In the genomic region with DNA sequence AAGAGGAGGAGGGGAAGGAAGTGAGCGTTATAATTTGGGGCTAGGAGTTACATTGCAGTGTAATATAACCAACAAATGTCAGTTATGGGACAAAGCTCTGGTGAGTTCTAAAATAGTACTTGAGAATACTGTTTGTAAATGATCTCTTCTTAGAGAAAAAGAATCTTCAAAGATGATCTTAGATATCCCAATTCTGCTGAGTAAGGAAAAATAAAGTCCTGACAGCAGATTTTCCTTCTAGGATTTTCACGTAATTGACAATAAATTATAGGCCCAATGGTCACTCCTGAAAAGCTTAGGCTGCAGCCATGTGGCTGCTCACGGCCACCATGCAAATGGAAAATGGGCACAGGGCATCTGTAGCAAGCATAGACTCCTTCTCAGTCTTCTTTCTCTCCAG, we compare ENCODE assay signal across 20 cellular contexts.
DNase-seq lines count a peak whose midpoint lies in the region; ATAC-seq, FAIRE-seq and TF ChIP-seq lines count a peak whose summit lies in the region.
"Had no signal": no experiment of that assay in that cellular context is flagged by ENCODE, and none has a peak within 500 bp of the region (broad histone marks: within the 10 kb centered on the region; RNA-seq: fewer than 3 reads in every experiment).

No MANE protein-coding gene starts in this region.

- no peak overlapping the region for H3K27ac ChIP-seq in A549
- no peak overlapping the region for H3K27ac ChIP-seq in BLaER1 treated with 17β-estradiol and CSF1 and Interleukin-3, amounts not matched to agents 10 nM and 100 nM
- no peak overlapping the region for H3K27ac ChIP-seq in K562 (ENCODE audit: extremely low read depth, low read depth, low read length)
- no peak overlapping the region for H3K27ac ChIP-seq in psoas muscle
- no peak overlapping the region for H3K27ac ChIP-seq in adrenal gland

- H3K79me2 ChIP-seq in K562 (ENCODE audit: control insufficient read depth, insufficient read depth, low read length) = no peaks in the 10 kb centered on the region

- no peaks in the 10 kb centered on the region for H4K20me1 ChIP-seq in BLaER1 treated with 17β-estradiol and CSF1 and Interleukin-3, amounts not matched to agents 10 nM and 100 nM
- no peaks in the 10 kb centered on the region for H4K20me1 ChIP-seq in K562 (replicated peaks; ENCODE audit: control insufficient read depth, insufficient read depth, low read length)

- BruUV-seq in K562 (replicated peaks; lab: Mats Ljungman, UMichigan) = no TSS peak

- no peak for TF ChIP-seq CTCF in A549 (IDR thresholded peaks at IDR 0.05)
- no peak for TF ChIP-seq CTCF in K562 (IDR thresholded peaks at IDR 0.05 in 2 of 3, conservative IDR thresholded peaks at IDR 0.05 in 1 of 3; ENCODE audit: insufficient read depth in 2 of 3, low read depth in 1 of 3, low read length in 3 of 3)
- no peak for TF ChIP-seq CTCF in psoas muscle (IDR thresholded peaks at IDR 0.05)
- TF ChIP-seq CTCF in adrenal gland (IDR thresholded peaks at IDR 0.05) = no peak

- intact Hi-C loops in K562 (cut with micrococcal nuclease) (no loop called here), psoas muscle (cut with DNase I) (no loop called here), adrenal gland (cut with DNase I) (no loop called here)

- H3K27me3 ChIP-seq in BLaER1 treated with 17β-estradiol and CSF1 and Interleukin-3, amounts not matched to agents 10 nM and 100 nM = no peaks in the 10 kb centered on the region
- no peaks in the 10 kb centered on the region; a peak in 1 of 5 replicates for H3K27me3 ChIP-seq in K562 (ENCODE audit: control insufficient read depth in 2 of 2, insufficient read depth in 2 of 2, low read length in 2 of 2)
- H3K27me3 ChIP-seq in psoas muscle (ENCODE audit: insufficient read depth in 3 of 3, low read length in 2 of 3) = no peaks in the 10 kb centered on the region
- no peaks in the 10 kb centered on the region for H3K27me3 ChIP-seq in adrenal gland

- CTCF ChIA-PET in A549 (lab: Yijun Ruan, JAX) = interaction anchor here (0.6 to 1.3 kb wide), 2 partner anchors 12 to 283 kb away, joined by 3 to 4 read pairs; no protein-coding TSS in a partner anchor
- CTCF ChIA-PET in K562 (lab: Yijun Ruan, JAX; ENCODE audit: low intra/inter-chr PET ratio) = no interaction called here

- no peaks in the 10 kb centered on the region for H3K4me1 ChIP-seq in A549
- peaks cover 0 to 26% (median 16%) of the 10 kb centered on the region in 10 experiments; a peak in 14 of 20 replicates for H3K4me1 ChIP-seq in BLaER1 treated with 17β-estradiol and CSF1 and Interleukin-3, amounts not matched to agents 10 nM and 100 nM
- no peaks in the 10 kb centered on the region for H3K4me1 ChIP-seq in K562 (replicated peaks in 1 of 2; ENCODE audit: control insufficient read depth in 2 of 2, insufficient read depth in 2 of 2, low read length in 2 of 2)
- H3K4me1 ChIP-seq in psoas muscle = no peaks in the 10 kb centered on the region
- no peaks in the 10 kb centered on the region for H3K4me1 ChIP-seq in adrenal gland (replicated peaks in 1 of 2)
- H3K4me1 ChIP-seq: HAP-1 had no signal

- FAIRE-seq in A549 (lab: Jason Lieb, UNC) = no peak
- no peak for FAIRE-seq in K562 (lab: Jason Lieb, UNC)
- FAIRE-seq: D721Med, GM12878, GM18507, H54 had no signal

- ATAC-seq in A549 (no peak), K562 (no peak), HG02623 (IDR thresholded peaks at IDR 0.05; ENCODE audit: unreplicated experiment) (no peak), psoas muscle (no peak)
- ATAC-seq: GM12878, GM23338 had no signal

- DNase-seq in A549 (ENCODE audit: low read depth in 1 of 2, low spot score in 1 of 2) = no peak
- DNase-seq in K562 (ENCODE audit: extremely low read depth in 1 of 4, low spot score in 3 of 4) = no peak
- no peak for DNase-seq in psoas muscle
- no peak for DNase-seq in adrenal gland
- DNase-seq: 8988T; CD4-positive, alpha-beta T cell; CD8-positive, alpha-beta memory T cell; DMS 273 treated with DMSO at 0.1 percent for 48 hours; DMS79; EL; GDM1; HFFc6 had no signal

- no peak overlapping the region for H3K9ac ChIP-seq in BLaER1 treated with 17β-estradiol and CSF1 and Interleukin-3, amounts not matched to agents 10 nM and 100 nM
- H3K9ac ChIP-seq in K562 (ENCODE audit: insufficient read depth in 1 of 2, low read depth in 2 of 2, low read length in 2 of 2) = no peak overlapping the region

- H3K36me3 ChIP-seq in BLaER1 treated with 17β-estradiol and CSF1 and Interleukin-3, amounts not matched to agents 10 nM and 100 nM = no peaks in the 10 kb centered on the region
- H3K36me3 ChIP-seq in K562 (ENCODE audit: control insufficient read depth, insufficient read depth, low read length) = no peaks in the 10 kb centered on the region
- no peaks in the 10 kb centered on the region for H3K36me3 ChIP-seq in psoas muscle (ENCODE audit: insufficient read depth in 1 of 2, low read depth in 1 of 2)
- H3K36me3 ChIP-seq in adrenal gland (replicated peaks in 1 of 2) = no peaks in the 10 kb centered on the region
- H3K36me3 ChIP-seq: HAP-1 had no signal

- H3K4me2 ChIP-seq in A549 (no peak overlapping the region), K562 (ENCODE audit: insufficient read depth, low read length) (no peak overlapping the region)
- peak overlapping the region in 8 of 11 experiments; percentile 4 to 65 (median 51); a peak in 14 of 22 replicates for H3K4me2 ChIP-seq in BLaER1 treated with 17β-estradiol and CSF1 and Interleukin-3, amounts not matched to agents 10 nM and 100 nM
- H3K4me2 ChIP-seq: GM23338 had no signal

- WGBS in A549 (ENCODE audit: missing lambda C conversion rate) = 66% methylated on average over 3 of the region's 3 CpGs
- WGBS in K562 (ENCODE audit: insufficient coverage, low coverage, missing lambda C conversion rate) = 0% methylated on average over 3 of the region's 3 CpGs
- 81 to 93% (median 91%) methylated on average over 3 of the region's 3 CpGs for WGBS in psoas muscle, 3 donors
- 90 to 94% (median 92%) methylated on average over 3 of the region's 3 CpGs for whole genome bisulfite sequencing in adrenal gland, 4 donors

- TF ChIP-seq RAD21 in A549 (conservative IDR thresholded peaks at IDR 0.05 in 1 of 2, IDR thresholded peaks at IDR 0.05 in 1 of 2) (no peak), K562 (CRISPR knock-in tag; conservative IDR thresholded peaks at IDR 0.05 in 1 of 2, IDR thresholded peaks at IDR 0.05 in 1 of 2) (no peak)

- POLR2A ChIA-PET in A549 (lab: Yijun Ruan, JAX) = no interaction called here
- POLR2A ChIA-PET in K562 (lab: Yijun Ruan, JAX) = no interaction called here

- TF ChIP-seq EP300 in A549 (IDR thresholded peaks at IDR 0.05) (no peak), K562 (IDR thresholded peaks at IDR 0.05; ENCODE audit: low read length) (no peak)

- no peaks in the 10 kb centered on the region for H3K9me1 ChIP-seq in K562 (ENCODE audit: control insufficient read depth, insufficient read depth, low read length)

- in situ Hi-C loops in K562 (cut with MboI) = no loop called here

- TF ChIP-seq POLR2A in A549 (IDR thresholded peaks at IDR 0.05; ENCODE audit: low read length) (no peak), K562 (conservative IDR thresholded peaks at IDR 0.05) (no peak), adrenal gland (IDR thresholded peaks at IDR 0.05) (no peak)

- no peak overlapping the region for H3K4me3 ChIP-seq in A549
- H3K4me3 ChIP-seq in BLaER1 treated with 17β-estradiol and CSF1 and Interleukin-3, amounts not matched to agents 10 nM and 100 nM = no peak overlapping the region
- H3K4me3 ChIP-seq in K562 = no peak overlapping the region
- H3K4me3 ChIP-seq in psoas muscle = no peak overlapping the region
- H3K4me3 ChIP-seq in adrenal gland = no peak overlapping the region
- H3K4me3 ChIP-seq: GM12878, GM23338, HAP-1 had no signal

- no peak overlapping the region for H2AFZ ChIP-seq in K562 (ENCODE audit: low read depth, low read length)
- H2AFZ ChIP-seq: GM23338 had no signal

- H3K9me3 ChIP-seq in A549 (no peaks in the 10 kb centered on the region), K562 (replicated peaks; ENCODE audit: control insufficient read depth, insufficient read depth, low read depth, low read length) (no peaks in the 10 kb centered on the region), psoas muscle (no peaks in the 10 kb centered on the region), adrenal gland (replicated peaks in 1 of 3) (no peaks in the 10 kb centered on the region)
- H3K9me3 ChIP-seq in BLaER1 treated with 17β-estradiol and CSF1 and Interleukin-3, amounts not matched to agents 10 nM and 100 nM (replicated peaks in 1 of 11) = no peaks in the 10 kb centered on the region; a peak in 1 of 22 replicates
- H3K9me3 ChIP-seq: HAP-1 had no signal

TF ChIP-seq in A549, 52 proteins besides CTCF, POLR2A, EP300 and RAD21:
- TF ChIP-seq MAFK (IDR thresholded peaks at IDR 0.05; ENCODE audit: partially characterized antibody) (peak; percentile 95), CEBPB (IDR thresholded peaks at IDR 0.05) (no peak), CBX2 (IDR thresholded peaks at IDR 0.05; ENCODE audit: borderline replicate concordance, low read depth) (no peak), HEYL (CRISPR knock-in tag; IDR thresholded peaks at IDR 0.05) (no peak)
- TF ChIP-seq, protein P1, sequence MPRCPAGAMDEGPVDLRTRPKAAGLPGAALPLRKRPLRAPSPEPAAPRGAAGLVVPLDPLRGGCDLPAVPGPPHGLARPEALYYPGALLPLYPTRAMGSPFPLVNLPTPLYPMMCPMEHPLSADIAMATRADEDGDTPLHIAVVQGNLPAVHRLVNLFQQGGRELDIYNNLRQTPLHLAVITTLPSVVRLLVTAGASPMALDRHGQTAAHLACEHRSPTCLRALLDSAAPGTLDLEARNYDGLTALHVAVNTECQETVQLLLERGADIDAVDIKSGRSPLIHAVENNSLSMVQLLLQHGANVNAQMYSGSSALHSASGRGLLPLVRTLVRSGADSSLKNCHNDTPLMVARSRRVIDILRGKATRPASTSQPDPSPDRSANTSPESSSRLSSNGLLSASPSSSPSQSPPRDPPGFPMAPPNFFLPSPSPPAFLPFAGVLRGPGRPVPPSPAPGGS (IDR thresholded peaks at IDR 0.05) = no peak

TF ChIP-seq in K562, 482 proteins besides CTCF, POLR2A, EP300 and RAD21:
- peak; percentile 70; the same call in 1 of the 2 replicates for TF ChIP-seq C11orf30 (IDR thresholded peaks at IDR 0.05; ENCODE audit: low read depth)
- TF ChIP-seq GABPB1 (CRISPR knock-in tag; IDR thresholded peaks at IDR 0.05) = no peak
- peak; percentile 90 for TF ChIP-seq MAFK (IDR thresholded peaks at IDR 0.05; ENCODE audit: low read length)
- peak; percentile 75 for TF ChIP-seq MAFG (tag; conservative IDR thresholded peaks at IDR 0.05)
- no peak for TF ChIP-seq BRD4 (IDR thresholded peaks at IDR 0.05)
- TF ChIP-seq CBX2 (IDR thresholded peaks at IDR 0.05; ENCODE audit: insufficient read depth, low read length, poor library complexity, severe bottlenecking) = no peak
- peak; percentile 86 for TF ChIP-seq ZNF316 (IDR thresholded peaks at IDR 0.05)
- peak; percentile 85 for TF ChIP-seq MAFF (IDR thresholded peaks at IDR 0.05; ENCODE audit: low read length)

Comparison
In these comparisons a context has a peak if more than half of its experiments do, and no peak if none do; other contexts are left out.
1. H3K4me2 ChIP-seq: peak in BLaER1 treated with 17β-estradiol and CSF1 and Interleukin-3, amounts not matched to agents 10 nM and 100 nM (8 of 11); none in A549 (single experiment) and K562 (single experiment).